Comparison of ENCODE assay signal across 8 cellular contexts in genomic region chr13:96053003-96053703, GRCh38. TPM values are rescaled to one million over a fixed set of nuclear protein-coding genes. Genes with fewer than 3 reads are reported as not detected.
A peak's percentile ranks its signal among the peaks of the same experiment; 100 is the strongest.
DNase-seq lines count a peak whose midpoint lies in the region; ATAC-seq and TF ChIP-seq lines count a peak whose summit lies in the region.

A gene with protein sequence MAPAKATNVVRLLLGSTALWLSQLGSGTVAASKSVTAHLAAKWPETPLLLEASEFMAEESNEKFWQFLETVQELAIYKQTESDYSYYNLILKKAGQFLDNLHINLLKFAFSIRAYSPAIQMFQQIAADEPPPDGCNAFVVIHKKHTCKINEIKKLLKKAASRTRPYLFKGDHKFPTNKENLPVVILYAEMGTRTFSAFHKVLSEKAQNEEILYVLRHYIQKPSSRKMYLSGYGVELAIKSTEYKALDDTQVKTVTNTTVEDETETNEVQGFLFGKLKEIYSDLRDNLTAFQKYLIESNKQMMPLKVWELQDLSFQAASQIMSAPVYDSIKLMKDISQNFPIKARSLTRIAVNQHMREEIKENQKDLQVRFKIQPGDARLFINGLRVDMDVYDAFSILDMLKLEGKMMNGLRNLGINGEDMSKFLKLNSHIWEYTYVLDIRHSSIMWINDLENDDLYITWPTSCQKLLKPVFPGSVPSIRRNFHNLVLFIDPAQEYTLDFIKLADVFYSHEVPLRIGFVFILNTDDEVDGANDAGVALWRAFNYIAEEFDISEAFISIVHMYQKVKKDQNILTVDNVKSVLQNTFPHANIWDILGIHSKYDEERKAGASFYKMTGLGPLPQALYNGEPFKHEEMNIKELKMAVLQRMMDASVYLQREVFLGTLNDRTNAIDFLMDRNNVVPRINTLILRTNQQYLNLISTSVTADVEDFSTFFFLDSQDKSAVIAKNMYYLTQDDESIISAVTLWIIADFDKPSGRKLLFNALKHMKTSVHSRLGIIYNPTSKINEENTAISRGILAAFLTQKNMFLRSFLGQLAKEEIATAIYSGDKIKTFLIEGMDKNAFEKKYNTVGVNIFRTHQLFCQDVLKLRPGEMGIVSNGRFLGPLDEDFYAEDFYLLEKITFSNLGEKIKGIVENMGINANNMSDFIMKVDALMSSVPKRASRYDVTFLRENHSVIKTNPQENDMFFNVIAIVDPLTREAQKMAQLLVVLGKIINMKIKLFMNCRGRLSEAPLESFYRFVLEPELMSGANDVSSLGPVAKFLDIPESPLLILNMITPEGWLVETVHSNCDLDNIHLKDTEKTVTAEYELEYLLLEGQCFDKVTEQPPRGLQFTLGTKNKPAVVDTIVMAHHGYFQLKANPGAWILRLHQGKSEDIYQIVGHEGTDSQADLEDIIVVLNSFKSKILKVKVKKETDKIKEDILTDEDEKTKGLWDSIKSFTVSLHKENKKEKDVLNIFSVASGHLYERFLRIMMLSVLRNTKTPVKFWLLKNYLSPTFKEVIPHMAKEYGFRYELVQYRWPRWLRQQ (N-terminal part only) (minus strand): TSS chr13:96053401. CDS start chr13:96053312, 89 bp downstream.

- no peaks in the 10 kb centered on the region for H4K20me1 ChIP-seq in SU-DHL-6 (ENCODE audit: low read depth, low read length)

- peak in 2 of 4 donors; percentile 57 to 60 for TF ChIP-seq POLR2A in stomach (IDR thresholded peaks at IDR 0.05)

- no peaks in the 10 kb centered on the region for H3F3A ChIP-seq in SU-DHL-6 (ENCODE audit: insufficient read depth)

- DNase-seq in ACHN = peak; percentile 93
- peak; percentile 73 for DNase-seq in NCI-H1105 treated with DMSO at 0.1 percent for 48 hours (lab: John Stamatoyannopoulos, UW)
- peak; percentile 95 for DNase-seq in endodermal cell
- DNase-seq in lung (ENCODE audit: low spot score) = peak; percentile 94
- peak; percentile 97 for DNase-seq in stomach

- WGBS in endodermal cell (ENCODE audit: insufficient coverage in 1 of 2, insufficient read length in 1 of 2), 2 experiments = 0 to 1% methylated on average over 25 to 77 of the region's 77 CpGs
- WGBS in lung, 2 donors = 1% methylated on average over 74 to 77 of the region's 77 CpGs
- WGBS in stomach, 5 donors = 0 to 2% (median 1%) methylated on average over 31 to 77 of the region's 77 CpGs

- H3K9me3 ChIP-seq in SU-DHL-6 (ENCODE audit: insufficient read depth, low read length) = no peaks in the 10 kb centered on the region
- H3K9me3 ChIP-seq in endodermal cell (ENCODE audit: control insufficient read depth, low read length) = no peaks in the 10 kb centered on the region
- H3K9me3 ChIP-seq in lung (ENCODE audit: control insufficient read depth in 2 of 2, insufficient read depth in 1 of 2, low read length in 1 of 2) = no peaks in the 10 kb centered on the region
- no peaks in the 10 kb centered on the region for H3K9me3 ChIP-seq in stomach

- H3K27ac ChIP-seq in SU-DHL-6 (ENCODE audit: low read depth, low read length) (peak within 1 kb of the TSS; percentile 51), endodermal cell (ENCODE audit: low read depth, low read length) (peak within 1 kb of the TSS; percentile 63), lung (ENCODE audit: low read depth in 1 of 2, low read length in 1 of 2) (peak within 1 kb of the TSS; percentile 69 to 88), stomach (peak within 1 kb of the TSS; percentile 81 to 91 (median 89))

- no peaks in the 10 kb centered on the region for H3K4me1 ChIP-seq in endodermal cell (ENCODE audit: control insufficient read depth, insufficient read depth, low read length)
- peaks cover 0 to 3% of the 10 kb centered on the region in 2 donors for H3K4me1 ChIP-seq in lung (ENCODE audit: control insufficient read depth in 2 of 2, insufficient read depth in 2 of 2, low read length in 2 of 2)
- H3K4me1 ChIP-seq in stomach = peaks cover 0 to 17% (median 6%) of the 10 kb centered on the region in 4 donors

- peaks cover 4% of the 10 kb centered on the region for H3K27me3 Mint-ChIP-seq in endodermal cell (ENCODE audit: insufficient read depth)

- H3K4me3 Mint-ChIP-seq in endodermal cell = peak within 1 kb of the TSS; percentile 79

- peak within 1 kb of the TSS; percentile 70 for H3K9ac ChIP-seq in SU-DHL-6 (ENCODE audit: low read length)
- peak within 1 kb of the TSS; percentile 75 for H3K9ac ChIP-seq in endodermal cell (ENCODE audit: extremely low read depth, low read length, poor library complexity, severe bottlenecking)

- peak; percentile 40 for TF ChIP-seq EP300 in stomach (IDR thresholded peaks at IDR 0.05)

- in situ Hi-C loops in ACHN (cut with HindIII; ENCODE audit: low pct_ligation_motif_present, low pct_unique_long_range_greater_than_20kb, low sequenced_read_pairs) = no loop called here

- TF ChIP-seq CTCF in SU-DHL-6 (IDR thresholded peaks at IDR 0.05; ENCODE audit: insufficient read depth, low read length, poor library complexity, severe bottlenecking) (no peak), endodermal cell (conservative IDR thresholded peaks at IDR 0.05) (no peak), lung (IDR thresholded peaks at IDR 0.05; ENCODE audit: control extremely low read depth, extremely low read depth) (no peak), stomach (IDR thresholded peaks at IDR 0.05) (no peak)

- peaks cover 5% of the 10 kb centered on the region for H3K4me1 Mint-ChIP-seq in endodermal cell

- H3K36me3 ChIP-seq in SU-DHL-6 (ENCODE audit: low read length) (no peaks in the 10 kb centered on the region), endodermal cell (ENCODE audit: control insufficient read depth, insufficient read depth, low read length) (no peaks in the 10 kb centered on the region), lung (ENCODE audit: control insufficient read depth in 2 of 2, insufficient read depth in 2 of 2, low read length in 2 of 2) (no peaks in the 10 kb centered on the region), stomach (no peaks in the 10 kb centered on the region)

- H2AFZ ChIP-seq in SU-DHL-6 (ENCODE audit: low read depth, low read length, severe bottlenecking) = peak within 1 kb of the TSS; percentile 92

- peak within 1 kb of the TSS; percentile 69 for H3K4me2 ChIP-seq in SU-DHL-6 (ENCODE audit: low read depth, low read length, poor library complexity, severe bottlenecking)

- H3K79me2 ChIP-seq in SU-DHL-6 (ENCODE audit: insufficient read depth, low read length) = peaks cover 15% of the 10 kb centered on the region; the same call in 1 of the 2 replicates

- peak; percentile 97 for ATAC-seq in GM18498 (IDR thresholded peaks at IDR 0.05; ENCODE audit: unreplicated experiment)
- peak; percentile 98 for ATAC-seq in HG02763 (IDR thresholded peaks at IDR 0.05; ENCODE audit: unreplicated experiment)
- ATAC-seq in lung (ENCODE audit: insufficient read depth, low FRiP score) = peak; percentile 100

- H3K4me3 ChIP-seq in SU-DHL-6 (ENCODE audit: insufficient read depth, low read length, poor library complexity, severe bottlenecking) = peak within 1 kb of the TSS; percentile 73
- peak within 1 kb of the TSS; percentile 97 for H3K4me3 ChIP-seq in endodermal cell (ENCODE audit: low read length)
- H3K4me3 ChIP-seq in lung = peak within 1 kb of the TSS; percentile 93
- peak within 1 kb of the TSS; percentile 75 to 97 (median 88) for H3K4me3 ChIP-seq in stomach

- intact Hi-C loops in stomach (cut with DNase I; ENCODE audit: low total_unique reads) = no loop called here

- peaks cover 15% of the 10 kb centered on the region for H3K36me3 Mint-ChIP-seq in endodermal cell (ENCODE audit: low read depth)

- peaks cover 9% of the 10 kb centered on the region for H3K9me3 Mint-ChIP-seq in endodermal cell

- peak within 1 kb of the TSS; percentile 97 for H3K27ac Mint-ChIP-seq in endodermal cell

- H3K27me3 ChIP-seq in SU-DHL-6 (ENCODE audit: low read length) (no peaks in the 10 kb centered on the region; the same call in 1 of the 2 replicates), endodermal cell (ENCODE audit: control insufficient read depth, insufficient read depth, low read length, poor library complexity, severe bottlenecking) (no peaks in the 10 kb centered on the region), lung (ENCODE audit: control insufficient read depth, insufficient read depth) (no peaks in the 10 kb centered on the region), stomach (no peaks in the 10 kb centered on the region)

- no peaks in the 10 kb centered on the region for H3K9me2 ChIP-seq in SU-DHL-6 (replicated peaks; ENCODE audit: insufficient read depth, low read length)

RNA-seq across cellular contexts. Expression of the gene that starts here (rescaled TPM):
- total RNA-seq in endodermal cell (10 to 100 TPM; 37.2 to 40.9 TPM), lung (10 to 100 TPM; 24.3 to 60.2 TPM), stomach (100 to 1,000 TPM in 2 of 5 donors, 10 to 100 TPM in 3; 18.2 to 140 (median 50.2) TPM)
- 36.0 TPM for polyA plus RNA-seq in endodermal cell (2013, experiment 1 of 2)
- polyA plus RNA-seq in endodermal cell (2013, experiment 2 of 2) = 33.1 TPM
- polyA plus RNA-seq in lung (1 to 10 TPM; 7.6 to 8.2 TPM), stomach (1 to 10 TPM; 2.1 to 4.8 (median 3.4) TPM)

Comparison
In these comparisons a context has a peak if more than half of its experiments do, and no peak if none do; other contexts are left out.
1. Peak in every context shown above with its lines: DNase-seq, ATAC-seq, H3K4me3 ChIP-seq and H3K27ac ChIP-seq.